Comparison of ENCODE assay signal across 16 cellular contexts in the genomic region with DNA sequence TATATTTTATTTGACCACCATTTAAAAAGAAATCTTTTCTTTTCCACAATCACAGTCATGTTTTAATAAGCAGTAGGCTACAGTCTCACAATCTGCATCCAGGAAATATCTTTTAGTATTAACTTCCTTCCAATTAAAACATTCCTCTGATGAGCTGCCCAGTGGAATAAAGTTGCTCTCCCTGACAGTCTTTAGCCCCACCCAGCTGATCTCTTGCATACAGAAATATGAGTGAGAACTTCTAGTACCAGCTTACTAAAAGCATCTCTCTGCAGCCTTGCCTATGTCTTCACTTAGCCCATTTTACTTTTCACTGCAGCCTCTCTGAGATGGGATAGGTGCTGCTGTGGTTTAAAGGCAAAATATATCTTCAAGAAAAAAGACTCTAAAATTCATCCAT.
DNase-seq lines count a peak whose midpoint lies in the region; ATAC-seq and TF ChIP-seq lines count a peak whose summit lies in the region.
"Had no signal": no experiment of that assay in that cellular context is flagged by ENCODE, and none has a peak within 500 bp of the region (broad histone marks: within the 10 kb centered on the region; RNA-seq: fewer than 3 reads in every experiment).

No MANE protein-coding gene starts in this region.

- H3K9ac ChIP-seq in adipocyte (ENCODE audit: low read length) (peak overlapping the region; percentile 79), PC-3 (ENCODE audit: low read length) (no peak overlapping the region)

- no peaks in the 10 kb centered on the region for H3F3A ChIP-seq in PC-3 (ENCODE audit: low read length, unreplicated experiment)

- no peak overlapping the region for H2AFZ ChIP-seq in PC-3 (ENCODE audit: low read length)

- H3K9me3 ChIP-seq in adipocyte (ENCODE audit: control insufficient read depth, low read length) (no peaks in the 10 kb centered on the region), PC-3 (ENCODE audit: low read length) (no peaks in the 10 kb centered on the region)
- H3K9me3 ChIP-seq: testis had no signal

- DNase-seq in EL (peak; percentile 7), adipocyte (ENCODE audit: low read depth) (peak; percentile 70), foreskin keratinocyte (no peak), stromal cell of bone marrow (ENCODE audit: low read depth) (peak; percentile 15), CD1c-positive myeloid dendritic cell (ENCODE audit: extremely low spot score) (no peak), GOT3 (lab: John Stamatoyannopoulos, UW) (no peak), PC-3 (no peak)
- DNase-seq: CD4-positive, alpha-beta T cell; effector memory CD8-positive, alpha-beta T cell; NCI-H1417; NCI-H2171 treated with DMSO at 0.1 percent for 48 hours; retina; T-helper 1 cell; testis had no signal

- no peaks in the 10 kb centered on the region for H3K9me2 ChIP-seq in PC-3 (replicated peaks; ENCODE audit: low read length)

- TF ChIP-seq CTCF in foreskin keratinocyte (conservative IDR thresholded peaks at IDR 0.05) (no peak), PC-3 (conservative IDR thresholded peaks at IDR 0.05; ENCODE audit: low read depth, low read length) (no peak)

- no peaks in the 10 kb centered on the region for H3K36me3 ChIP-seq in adipocyte (ENCODE audit: control insufficient read depth, insufficient read depth, low read length, severe bottlenecking)
- H3K36me3 ChIP-seq in PC-3 (ENCODE audit: low read depth, low read length) = no peaks in the 10 kb centered on the region

- intact Hi-C loops in PC-3 (cut with micrococcal nuclease) = no loop called here

- no peaks in the 10 kb centered on the region for H3K79me2 ChIP-seq in PC-3 (ENCODE audit: low read length)

- ATAC-seq in foreskin keratinocyte = peak; percentile 33
- no peak for ATAC-seq in PC-3
- ATAC-seq: effector memory CD8-positive, alpha-beta T cell had no signal

- H3K27me3 ChIP-seq in adipocyte (replicated peaks; ENCODE audit: control insufficient read depth, insufficient read depth, low read length) (no peaks in the 10 kb centered on the region), foreskin keratinocyte (no peaks in the 10 kb centered on the region), PC-3 (ENCODE audit: low read length) (peaks cover 6% of the 10 kb centered on the region; the same call in 1 of the 2 replicates)
- H3K27me3 ChIP-seq: testis had no signal

- H3K4me3 ChIP-seq in adipocyte (ENCODE audit: low read length) = peak overlapping the region; percentile 69
- no peak overlapping the region for H3K4me3 ChIP-seq in PC-3 (ENCODE audit: low read length)
- H3K4me3 ChIP-seq: testis had no signal

- no peak overlapping the region for H3K4me2 ChIP-seq in PC-3 (ENCODE audit: low read length)

- CTCF ChIA-PET in PC-3 (lab: Charles Lee) = no interaction called here

- POLR2A ChIA-PET in PC-3 (lab: Charles Lee; ENCODE audit: unreplicated experiment) = no interaction called here

- H3K27ac ChIP-seq in foreskin keratinocyte (no peak overlapping the region), PC-3 (ENCODE audit: low read length) (no peak overlapping the region)
- H3K27ac ChIP-seq: RWPE1, testis, VCaP had no signal

- H3K4me1 ChIP-seq in adipocyte (ENCODE audit: control insufficient read depth, insufficient read depth, low read length) (peaks cover 38% of the 10 kb centered on the region), foreskin keratinocyte (peaks cover 35% of the 10 kb centered on the region), PC-3 (ENCODE audit: insufficient read depth, low read length) (no peaks in the 10 kb centered on the region)
- H3K4me1 ChIP-seq: testis had no signal

- BruUV-seq in PC-3 (replicated peaks; lab: Mats Ljungman, UMichigan) = no TSS peak

- no peaks in the 10 kb centered on the region for H4K20me1 ChIP-seq in PC-3 (ENCODE audit: low read length)

Comparison
In these comparisons a context has a peak if more than half of its experiments do, and no peak if none do; other contexts are left out.
1. DNase-seq: peak in EL (single experiment), adipocyte (single experiment) and stromal cell of bone marrow (single experiment); none in foreskin keratinocyte (0 of 2), CD1c-positive myeloid dendritic cell (single experiment), GOT3 (single experiment) and PC-3 (single experiment).